In genomic region chr11:64016512-64016911, GRCh38 we compare ENCODE assay signal across 1 cellular context.
TF ChIP-seq lines count a peak whose summit lies in the region.

No MANE protein-coding gene starts in this region.

TF ChIP-seq in K562, 482 proteins besides CTCF, POLR2A, EP300 and RAD21:
- TF ChIP-seq DLX4 (CRISPR knock-in tag; IDR thresholded peaks at IDR 0.05): no peak
- TF ChIP-seq TGIF2 (CRISPR knock-in tag; IDR thresholded peaks at IDR 0.05): no peak
- TF ChIP-seq RBM39 (optimal IDR thresholded peaks at IDR 0.05; ENCODE audit: low read depth, low read length): no peak
- no peak for TF ChIP-seq MCM3 (IDR thresholded peaks at IDR 0.05)
- no peak for TF ChIP-seq ATF1 (CRISPR knock-in tag; IDR thresholded peaks at IDR 0.05)
- no peak for TF ChIP-seq ATF1 (tag; IDR thresholded peaks at IDR 0.05)
- no peak for TF ChIP-seq MAFG (tag; conservative IDR thresholded peaks at IDR 0.05)
- no peak for TF ChIP-seq BACH1 (tag; IDR thresholded peaks at IDR 0.05)
- no peak for TF ChIP-seq ZNF280B (CRISPR knock-in tag; IDR thresholded peaks at IDR 0.05)
- no peak for TF ChIP-seq LEF1 (IDR thresholded peaks at IDR 0.05)
- no peak for TF ChIP-seq HLTF (IDR thresholded peaks at IDR 0.05)
- TF ChIP-seq CHD2 (IDR thresholded peaks at IDR 0.05; ENCODE audit: low read depth, low read length): no peak
- TF ChIP-seq ZBTB34 (CRISPR knock-in tag; IDR thresholded peaks at IDR 0.05): no peak
- no peak for TF ChIP-seq ZFP91 (CRISPR knock-in tag; IDR thresholded peaks at IDR 0.05)
- no peak for TF ChIP-seq RREB1 (CRISPR knock-in tag; IDR thresholded peaks at IDR 0.05)
- no peak for TF ChIP-seq JUND (IDR thresholded peaks at IDR 0.05; ENCODE audit: borderline replicate concordance, low read depth, low read length)
- no peak for TF ChIP-seq JUND (tag; IDR thresholded peaks at IDR 0.05; ENCODE audit: borderline replicate concordance, low read depth, low read length)
- no peak for TF ChIP-seq NFRKB (IDR thresholded peaks at IDR 0.05; ENCODE audit: low read depth)
- TF ChIP-seq SAFB (IDR thresholded peaks at IDR 0.05; ENCODE audit: borderline replicate concordance, low read depth, low read length): no peak
- TF ChIP-seq FOXM1 (IDR thresholded peaks at IDR 0.05; ENCODE audit: low read depth): no peak
- no peak for TF ChIP-seq FOXM1 (CRISPR knock-in tag; IDR thresholded peaks at IDR 0.05; ENCODE audit: low read depth)
